8 cellular contexts compared by ENCODE assay signal in genomic region chr20:3933126-3933684, GRCh38. TPM values are rescaled to one million over a fixed set of nuclear protein-coding genes. Genes with fewer than 3 reads are reported as not detected.
DNase-seq lines count a peak whose midpoint lies in the region; ATAC-seq and TF ChIP-seq lines count a peak whose summit lies in the region.

No MANE protein-coding gene starts in this region.

- 0 out of 2 replicates have a peak, but pooled peaks cover 3% of the 10 kb centered on the region for H3K36me3 ChIP-seq in PC-3 (ENCODE audit: low read depth, low read length)
- peaks cover 9% of the 10 kb centered on the region for H3K36me3 ChIP-seq in fibroblast of lung (ENCODE audit: control insufficient read depth, insufficient read depth, low read length)

- peaks cover 8% of the 10 kb centered on the region; the same call in 1 of the 2 replicates for H3K4me1 ChIP-seq in PC-3 (ENCODE audit: insufficient read depth, low read length)
- H3K4me1 ChIP-seq in fibroblast of lung (ENCODE audit: control insufficient read depth, extremely low read depth, insufficient read depth, low read length) = peaks cover 22% of the 10 kb centered on the region

- H3K9me2 ChIP-seq in PC-3 (replicated peaks; ENCODE audit: low read length) = no peaks in the 10 kb centered on the region

- ATAC-seq in PC-3 (peak; percentile 8; the same call in 1 of the 2 replicates), HG02938 (IDR thresholded peaks at IDR 0.05; ENCODE audit: unreplicated experiment) (no peak), HG03354 (IDR thresholded peaks at IDR 0.05; ENCODE audit: poor library complexity, severe bottlenecking, unreplicated experiment) (no peak), GM18517 (IDR thresholded peaks at IDR 0.05; ENCODE audit: unreplicated experiment) (no peak)
- ATAC-seq in stimulated activated effector memory CD8-positive, alpha-beta T cell treated with anti-CD3 and anti-CD28 coated beads, Interleukin-12 subunit alpha, Interleukin-12 subunit beta, amount 100 ng/mL, for 72 hours = no peak

- H4K20me1 ChIP-seq in PC-3 (ENCODE audit: low read length) (no peaks in the 10 kb centered on the region), fibroblast of lung (ENCODE audit: control insufficient read depth, extremely low read depth, insufficient read depth, low read length) (no peaks in the 10 kb centered on the region)

- H3K79me2 ChIP-seq in PC-3 (ENCODE audit: low read length) (no peaks in the 10 kb centered on the region), fibroblast of lung (ENCODE audit: control insufficient read depth, insufficient read depth, low read length) (no peaks in the 10 kb centered on the region)

- H3K36me3 Mint-ChIP-seq in stimulated activated effector memory CD8-positive, alpha-beta T cell treated with anti-CD3 and anti-CD28 coated beads, Interleukin-12 subunit alpha, Interleukin-12 subunit beta, amount 100 ng/mL, for 72 hours = peaks cover 49% of the 10 kb centered on the region

- peak; percentile 21 for DNase-seq in SIG-M5 treated with dmso at 0.1 percent for 504 hours (lab: John Stamatoyannopoulos, UW; ENCODE audit: unreplicated experiment)
- DNase-seq in SIG-M5 (lab: John Stamatoyannopoulos, UW) = no peak
- DNase-seq in PC-3 = no peak
- no peak for DNase-seq in fibroblast of lung (ENCODE audit: low read depth in 2 of 2)
- DNase-seq in stimulated activated effector memory CD8-positive, alpha-beta T cell treated with anti-CD3 and anti-CD28 coated beads, Interleukin-12 subunit alpha, Interleukin-12 subunit beta, amount 100 ng/mL, for 72 hours (ENCODE audit: low spot score in 2 of 2) = no peak

- H3K4me3 ChIP-seq in PC-3 (ENCODE audit: low read length) (peak overlapping the region; percentile 45; the same call in 1 of the 2 replicates), fibroblast of lung (replicated peaks in 1 of 4; ENCODE audit: control extremely low read depth in 1 of 4, insufficient read depth in 1 of 4, low read depth in 3 of 4, low read length in 4 of 4) (peak overlapping the region in 1 of 4 experiments; percentile 41)

- peaks cover 32% of the 10 kb centered on the region for H3K4me1 Mint-ChIP-seq in stimulated activated effector memory CD8-positive, alpha-beta T cell treated with anti-CD3 and anti-CD28 coated beads, Interleukin-12 subunit alpha, Interleukin-12 subunit beta, amount 100 ng/mL, for 72 hours

- H3K4me2 ChIP-seq in PC-3 (ENCODE audit: low read length) = peak overlapping the region; percentile 70
- H3K4me2 ChIP-seq in fibroblast of lung (ENCODE audit: extremely low read depth, insufficient read depth, low read length) = peak overlapping the region; percentile 98

- CTCF ChIA-PET in PC-3 (lab: Charles Lee) = interaction anchor here (0.7 kb wide), 1 partner anchor 157 kb away, joined by 14 read pairs; no protein-coding TSS in a partner anchor

- no peaks in the 10 kb centered on the region for H3K9me3 Mint-ChIP-seq in stimulated activated effector memory CD8-positive, alpha-beta T cell treated with anti-CD3 and anti-CD28 coated beads, Interleukin-12 subunit alpha, Interleukin-12 subunit beta, amount 100 ng/mL, for 72 hours

- H3K9ac ChIP-seq in PC-3 (ENCODE audit: low read length) (no peak overlapping the region), fibroblast of lung (ENCODE audit: insufficient read depth, low read length) (no peak overlapping the region)

- no TSS peak for BruUV-seq in PC-3 (replicated peaks; lab: Mats Ljungman, UMichigan)

- no peaks in the 10 kb centered on the region for H3K27me3 ChIP-seq in PC-3 (ENCODE audit: low read length)
- no peaks in the 10 kb centered on the region for H3K27me3 ChIP-seq in fibroblast of lung (ENCODE audit: control insufficient read depth, insufficient read depth, low read length)

- POLR2A ChIA-PET in PC-3 (lab: Charles Lee; ENCODE audit: unreplicated experiment) = no interaction called here

- no peak overlapping the region for H3K4me3 Mint-ChIP-seq in stimulated activated effector memory CD8-positive, alpha-beta T cell treated with anti-CD3 and anti-CD28 coated beads, Interleukin-12 subunit alpha, Interleukin-12 subunit beta, amount 100 ng/mL, for 72 hours

- peak overlapping the region; percentile 87 for H3K27ac Mint-ChIP-seq in stimulated activated effector memory CD8-positive, alpha-beta T cell treated with anti-CD3 and anti-CD28 coated beads, Interleukin-12 subunit alpha, Interleukin-12 subunit beta, amount 100 ng/mL, for 72 hours

- no peaks in the 10 kb centered on the region for H3K9me3 ChIP-seq in PC-3 (ENCODE audit: low read length)
- H3K9me3 ChIP-seq in fibroblast of lung (ENCODE audit: control insufficient read depth, insufficient read depth, low read depth, low read length) = no peaks in the 10 kb centered on the region

- H3F3A ChIP-seq in PC-3 (ENCODE audit: low read length, unreplicated experiment) = no peaks in the 10 kb centered on the region

- intact Hi-C loops in PC-3 (cut with micrococcal nuclease) = no loop called here

- TF ChIP-seq CTCF in PC-3 (conservative IDR thresholded peaks at IDR 0.05; ENCODE audit: low read depth, low read length) (no peak), fibroblast of lung (conservative IDR thresholded peaks at IDR 0.05 in 1 of 2, IDR thresholded peaks at IDR 0.05 in 1 of 2; ENCODE audit: low read depth in 1 of 2, low read length in 2 of 2) (no peak)

- H3K27ac ChIP-seq in PC-3 (ENCODE audit: low read length) (no peak overlapping the region), fibroblast of lung (ENCODE audit: insufficient read depth, low read length) (peak overlapping the region; percentile 79)

- H2AFZ ChIP-seq in PC-3 (ENCODE audit: low read length) (peak overlapping the region; percentile 43), fibroblast of lung (ENCODE audit: low read length) (no peak overlapping the region)

RNA-seq across cellular contexts. Expression of gene PANK2, which starts 44.0 kb away (rescaled TPM):
- 50.8 and 52.1 TPM in 2 replicates for total RNA-seq in PC-3 (2014; rRNA removed)
- total RNA-seq in fibroblast of lung = 50.8 and 51.7 TPM in 2 replicates
- polyA plus RNA-seq in fibroblast of lung = 32.0 and 33.7 TPM in 2 replicates
- polyA plus RNA-seq in fibroblast of lung (2012) = 30.9 and 41.6 TPM in 2 replicates
- polyA minus RNA-seq in fibroblast of lung (ENCODE audit: low replicate concordance) = 4.7 and 25.1 TPM in 2 replicates
